In genomic region chr12:117347588-117347987, GRCh38 we compare ENCODE assay signal across 24 cellular contexts. TPM values are rescaled to one million over a fixed set of nuclear protein-coding genes. Genes with fewer than 3 reads are reported as not detected.
DNase-seq lines count a peak whose midpoint lies in the region; FAIRE-seq and TF ChIP-seq lines count a peak whose summit lies in the region.
"Had no signal": no experiment of that assay in that cellular context is flagged by ENCODE, and none has a peak within 500 bp of the region (broad histone marks: within the 10 kb centered on the region; RNA-seq: fewer than 3 reads in every experiment).

No MANE protein-coding gene starts in this region.

- no peaks in the 10 kb centered on the region for H4K20me1 ChIP-seq in OCI-LY3 (ENCODE audit: insufficient read depth, low read length)
- no peaks in the 10 kb centered on the region for H4K20me1 ChIP-seq in keratinocyte (ENCODE audit: control insufficient read depth, extremely low read depth, insufficient read depth, low read length)
- H4K20me1 ChIP-seq: BLaER1 treated with 17β-estradiol and CSF1 and Interleukin-3, amounts not matched to agents 10 nM and 100 nM had no signal

- H3K9ac ChIP-seq in OCI-LY3 (ENCODE audit: low read length) (no peak overlapping the region), keratinocyte (ENCODE audit: control insufficient read depth, extremely low read depth, insufficient read depth, low read length) (peak overlapping the region; percentile 48)
- H3K9ac ChIP-seq: BLaER1 treated with 17β-estradiol and CSF1 and Interleukin-3, amounts not matched to agents 10 nM and 100 nM; GM23248; KMS-11 had no signal

- WGBS in small intestine, 3 donors: 45 to 63% (median 60%) methylated on average over 4 of the region's 4 CpGs

- TF ChIP-seq CTCF in GM12865 (IDR thresholded peaks at IDR 0.05; ENCODE audit: insufficient read depth, low read depth, low read length, missing control alignments): no peak
- no peak for TF ChIP-seq CTCF in OCI-LY3 (IDR thresholded peaks at IDR 0.05; ENCODE audit: low read depth, low read length)
- no peak for TF ChIP-seq CTCF in bronchial epithelial cell (IDR thresholded peaks at IDR 0.05; ENCODE audit: insufficient read depth, low read length, severe bottlenecking)
- TF ChIP-seq CTCF in keratinocyte (optimal IDR thresholded peaks at IDR 0.05 in 1 of 3, IDR thresholded peaks at IDR 0.05 in 1 of 3, conservative IDR thresholded peaks at IDR 0.05 in 1 of 3; ENCODE audit: extremely low read depth in 1 of 3, insufficient read depth in 2 of 3, low read length in 3 of 3): no peak
- no peak for TF ChIP-seq CTCF in GM13976 (IDR thresholded peaks at IDR 0.05; ENCODE audit: borderline replicate concordance, control extremely low read depth, extremely low read depth, insufficient read depth, missing control alignments)

- H3K27ac ChIP-seq in OCI-LY3 (ENCODE audit: low read length): no peak overlapping the region
- peak overlapping the region; percentile 77 for H3K27ac ChIP-seq in keratinocyte (ENCODE audit: control insufficient read depth, insufficient read depth, low read length)
- H3K27ac ChIP-seq in small intestine (ENCODE audit: low read depth in 1 of 2, low read length in 1 of 2): no peak overlapping the region
- H3K27ac ChIP-seq: BLaER1 treated with 17β-estradiol and CSF1 and Interleukin-3, amounts not matched to agents 10 nM and 100 nM; GM23248; KMS-11; SJCRH30 had no signal

- FAIRE-seq in bronchial epithelial cell (lab: Jason Lieb, UNC) (no peak), keratinocyte (lab: Jason Lieb, UNC) (peak; percentile 94), small intestine (lab: Jason Lieb, UNC) (no peak)
- FAIRE-seq: A204.1, D721Med had no signal

- H2AFZ ChIP-seq in OCI-LY3 (ENCODE audit: low read depth, low read length): no peak overlapping the region
- H2AFZ ChIP-seq in keratinocyte (ENCODE audit: control insufficient read depth, low read length): no peak overlapping the region
- H2AFZ ChIP-seq: GM23248 had no signal

- peak; percentile 3 for DNase-seq in GM12865 (ENCODE audit: low read depth)
- DNase-seq in bronchial epithelial cell (ENCODE audit: low read depth): peak; percentile 50
- peak; percentile 94 for DNase-seq in keratinocyte (ENCODE audit: low read depth, low spot score)
- DNase-seq in iPS-NIHi11 (ENCODE audit: low spot score): no peak
- no peak for DNase-seq in GM13976 (ENCODE audit: low spot score)
- no peak for DNase-seq in small intestine
- DNase-seq: AML-193; CD4-positive, alpha-beta T cell; GM23248; HCEC 1CT; IMR-90; NCI-H1092; NCI-H1417 treated with DMSO at 0.1 percent for 48 hours; NCI-H1694 treated with DMSO at 0.1 percent for 48 hours; NCI-H2171 treated with DMSO at 0.1 percent for 48 hours; NCI-H345; NCI-H524; NCI-H748 treated with DMSO at 0.1 percent for 48 hours; SJCRH30 had no signal

- in situ Hi-C loops in GM13976 (cut with MboI; ENCODE audit: low sequenced_read_pairs, unreplicated experiment): no loop called here

- H3K36me3 ChIP-seq in OCI-LY3 (replicated peaks; ENCODE audit: low read depth, low read length): no peaks in the 10 kb centered on the region
- no peaks in the 10 kb centered on the region for H3K36me3 ChIP-seq in bronchial epithelial cell (ENCODE audit: control insufficient read depth, insufficient read depth, low read length)
- H3K36me3 ChIP-seq in keratinocyte (ENCODE audit: control insufficient read depth in 2 of 2, extremely low read depth in 1 of 2, insufficient read depth in 2 of 2, low read length in 2 of 2): no peaks in the 10 kb centered on the region
- no peaks in the 10 kb centered on the region for H3K36me3 ChIP-seq in small intestine (ENCODE audit: control insufficient read depth in 2 of 2, insufficient read depth in 2 of 2, low read length in 2 of 2)
- H3K36me3 ChIP-seq: BLaER1 treated with 17β-estradiol and CSF1 and Interleukin-3, amounts not matched to agents 10 nM and 100 nM had no signal

- no peaks in the 10 kb centered on the region for H3K9me1 ChIP-seq in keratinocyte (ENCODE audit: control insufficient read depth, extremely low read depth, insufficient read depth, low read length)

- no peaks in the 10 kb centered on the region for H3K79me2 ChIP-seq in OCI-LY3 (ENCODE audit: low read length)
- H3K79me2 ChIP-seq in keratinocyte (ENCODE audit: control insufficient read depth, insufficient read depth, low read length): peaks cover 18% of the 10 kb centered on the region

- H3K9me3 ChIP-seq in OCI-LY3 (ENCODE audit: insufficient read depth, low read length): no peaks in the 10 kb centered on the region
- no peaks in the 10 kb centered on the region for H3K9me3 ChIP-seq in keratinocyte (ENCODE audit: control insufficient read depth, low read depth, low read length)
- no peaks in the 10 kb centered on the region for H3K9me3 ChIP-seq in small intestine (ENCODE audit: control insufficient read depth, low read depth)
- H3K9me3 ChIP-seq: SJCRH30 had no signal

- H3K4me3 ChIP-seq in GM12865 (ENCODE audit: low read depth, low read length): no peak overlapping the region
- no peak overlapping the region for H3K4me3 ChIP-seq in OCI-LY3 (ENCODE audit: low read length)
- no peak overlapping the region for H3K4me3 ChIP-seq in bronchial epithelial cell (ENCODE audit: low read depth, low read length)
- H3K4me3 ChIP-seq in keratinocyte (ENCODE audit: control insufficient read depth in 2 of 3, extremely low read depth in 1 of 3, insufficient read depth in 2 of 3, low read depth in 1 of 3, low read length in 3 of 3): peak overlapping the region in 1 of 3 experiments; percentile 52
- no peak overlapping the region for H3K4me3 ChIP-seq in small intestine (ENCODE audit: low read depth in 1 of 2, low read length in 2 of 2)
- H3K4me3 ChIP-seq: BLaER1 treated with 17β-estradiol and CSF1 and Interleukin-3, amounts not matched to agents 10 nM and 100 nM; GM23248; SJCRH30 had no signal

- H3K27me3 ChIP-seq in OCI-LY3 (ENCODE audit: low read depth, low read length): peaks cover 2% of the 10 kb centered on the region; the same call in 1 of the 2 replicates
- no peaks in the 10 kb centered on the region for H3K27me3 ChIP-seq in bronchial epithelial cell (ENCODE audit: control insufficient read depth, insufficient read depth, low read length)
- no peaks in the 10 kb centered on the region for H3K27me3 ChIP-seq in keratinocyte (ENCODE audit: control insufficient read depth, extremely low read depth, insufficient read depth, low read length)
- H3K27me3 ChIP-seq in small intestine (ENCODE audit: control insufficient read depth in 2 of 2, insufficient read depth in 2 of 2, low read length in 2 of 2): no peaks in the 10 kb centered on the region
- H3K27me3 ChIP-seq: BLaER1 treated with 17β-estradiol and CSF1 and Interleukin-3, amounts not matched to agents 10 nM and 100 nM; SJCRH30 had no signal

- dilution Hi-C loops in keratinocyte (cut with MboI; ENCODE audit: extremely low pct_ligation_motif_present, low sequenced_read_pairs): no loop called here

- no peaks in the 10 kb centered on the region for H3K4me1 ChIP-seq in OCI-LY3 (ENCODE audit: low read length)
- peaks cover 70% of the 10 kb centered on the region for H3K4me1 ChIP-seq in keratinocyte (ENCODE audit: control insufficient read depth, extremely low read depth, insufficient read depth, low read length)
- no peaks in the 10 kb centered on the region for H3K4me1 ChIP-seq in small intestine (ENCODE audit: control insufficient read depth in 2 of 2, insufficient read depth in 1 of 2, low read depth in 1 of 2, low read length in 1 of 2)
- H3K4me1 ChIP-seq: SJCRH30 had no signal

- H3K4me2 ChIP-seq in OCI-LY3 (ENCODE audit: low read length) (peak overlapping the region; percentile 17; the same call in 1 of the 2 replicates), keratinocyte (ENCODE audit: control insufficient read depth, extremely low read depth, insufficient read depth, low read depth, low read length) (peak overlapping the region; percentile 65)
- H3K4me2 ChIP-seq: BLaER1 treated with 17β-estradiol and CSF1 and Interleukin-3, amounts not matched to agents 10 nM and 100 nM; KMS-11 had no signal

RNA-seq across cellular contexts. Expression of gene NOS1, which starts 13.8 kb away (rescaled TPM):
- total RNA-seq in bronchial epithelial cell: 0.26 TPM in 2 replicates
- polyA plus RNA-seq in keratinocyte (2.8 to 11.4 TPM (median 5.6 TPM) in 3 replicates), small intestine (under 1 TPM in 2 of 3 donors, not detected in 1; under 0.01 to 0.79 TPM)
- 1.8 TPM for polyA plus RNA-seq in keratinocyte (2011; ENCODE audit: low read depth)
- polyA plus RNA-seq in keratinocyte (2011; cell fraction: cytosol; rRNA removed): 6.2 and 7.2 TPM in 2 replicates
- 22.0 and 23.8 TPM in 2 replicates for polyA plus RNA-seq in keratinocyte (2011; cell fraction: nucleus; rRNA removed)
- 3.9 and 15.9 TPM in 2 replicates for polyA plus RNA-seq in keratinocyte (2012; ENCODE audit: low replicate concordance)
- 9.7 to 66.6 TPM (median 22.5 TPM) in 3 replicates for polyA minus RNA-seq in keratinocyte
- 13.2 TPM for polyA minus RNA-seq in keratinocyte (2011; cell fraction: cytosol; rRNA and poly(A)+ RNA removed)
- polyA minus RNA-seq in keratinocyte (2011; cell fraction: nucleus; rRNA and poly(A)+ RNA removed): 22.1 and 29.6 TPM in 2 replicates
- total RNA-seq: CD4-positive, alpha-beta T cell; GM23248; IMR-90 had no signal
- polyA plus RNA-seq: GM23248 had no signal

Comparison
In these comparisons a context has a peak if more than half of its experiments do, and no peak if none do; other contexts are left out.
1. DNase-seq: peak in GM12865 (single experiment), bronchial epithelial cell (single experiment) and keratinocyte (single experiment); none in iPS-NIHi11 (single experiment), GM13976 (single experiment) and small intestine (single experiment).